ENCODE assay signal across 1 cellular context in genomic region chr22:36828815-36829214, GRCh38.
TF ChIP-seq lines count a peak whose summit lies in the region.

No MANE protein-coding gene starts in this region.

TF ChIP-seq in HEK293, 187 proteins besides CTCF, POLR2A, EP300 and RAD21 (continued from another document):
- TF ChIP-seq, protein P1, sequence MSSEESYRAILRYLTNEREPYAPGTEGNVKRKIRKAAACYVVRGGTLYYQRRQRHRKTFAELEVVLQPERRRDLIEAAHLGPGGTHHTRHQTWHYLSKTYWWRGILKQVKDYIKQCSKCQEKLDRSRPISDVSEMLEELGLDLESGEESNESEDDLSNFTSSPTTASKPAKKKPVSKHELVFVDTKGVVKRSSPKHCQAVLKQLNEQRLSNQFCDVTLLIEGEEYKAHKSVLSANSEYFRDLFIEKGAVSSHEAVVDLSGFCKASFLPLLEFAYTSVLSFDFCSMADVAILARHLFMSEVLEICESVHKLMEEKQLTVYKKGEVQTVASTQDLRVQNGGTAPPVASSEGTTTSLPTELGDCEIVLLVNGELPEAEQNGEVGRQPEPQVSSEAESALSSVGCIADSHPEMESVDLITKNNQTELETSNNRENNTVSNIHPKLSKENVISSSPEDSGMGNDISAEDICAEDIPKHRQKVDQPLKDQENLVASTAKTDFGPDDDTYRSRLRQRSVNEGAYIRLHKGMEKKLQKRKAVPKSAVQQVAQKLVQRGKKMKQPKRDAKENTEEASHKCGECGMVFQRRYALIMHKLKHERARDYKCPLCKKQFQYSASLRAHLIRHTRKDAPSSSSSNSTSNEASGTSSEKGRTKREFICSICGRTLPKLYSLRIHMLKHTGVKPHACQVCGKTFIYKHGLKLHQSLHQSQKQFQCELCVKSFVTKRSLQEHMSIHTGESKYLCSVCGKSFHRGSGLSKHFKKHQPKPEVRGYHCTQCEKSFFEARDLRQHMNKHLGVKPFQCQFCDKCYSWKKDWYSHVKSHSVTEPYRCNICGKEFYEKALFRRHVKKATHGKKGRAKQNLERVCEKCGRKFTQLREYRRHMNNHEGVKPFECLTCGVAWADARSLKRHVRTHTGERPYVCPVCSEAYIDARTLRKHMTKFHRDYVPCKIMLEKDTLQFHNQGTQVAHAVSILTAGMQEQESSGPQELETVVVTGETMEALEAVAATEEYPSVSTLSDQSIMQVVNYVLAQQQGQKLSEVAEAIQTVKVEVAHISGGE (tag by site-specific recombination; conservative IDR thresholded peaks at IDR 0.05; ENCODE audit: low read depth) = no peak
- no peak for TF ChIP-seq SP2 (tag by site-specific recombination; IDR thresholded peaks at IDR 0.05)
- TF ChIP-seq PRDM1 (tag by site-specific recombination; IDR thresholded peaks at IDR 0.05) = no peak
- TF ChIP-seq SETDB1 (IDR thresholded peaks at IDR 0.05; ENCODE audit: insufficient read length, low read length) = peak; percentile 25
- no peak for TF ChIP-seq ZNF132 (tag by site-specific recombination; IDR thresholded peaks at IDR 0.05; ENCODE audit: borderline replicate concordance)
- no peak for TF ChIP-seq ZNF2 (tag by site-specific recombination; IDR thresholded peaks at IDR 0.05)
- TF ChIP-seq ZBTB26 (tag by site-specific recombination; optimal IDR thresholded peaks at IDR 0.05) = no peak
- no peak for TF ChIP-seq ZNF843 (tag by site-specific recombination; IDR thresholded peaks at IDR 0.05)
- TF ChIP-seq SP7 (tag by site-specific recombination; IDR thresholded peaks at IDR 0.05) = no peak
- TF ChIP-seq ZNF211 (tag by site-specific recombination; IDR thresholded peaks at IDR 0.05; ENCODE audit: low read depth) = no peak
- no peak for TF ChIP-seq ZNF366 (tag by site-specific recombination; conservative IDR thresholded peaks at IDR 0.05)
- no peak for TF ChIP-seq ZBTB1 (tag by site-specific recombination; IDR thresholded peaks at IDR 0.05)
- TF ChIP-seq MZF1 (tag by site-specific recombination; IDR thresholded peaks at IDR 0.05; ENCODE audit: borderline replicate concordance) = no peak
- TF ChIP-seq ZNF19 (tag by site-specific recombination; IDR thresholded peaks at IDR 0.05; ENCODE audit: low read depth) = no peak
- no peak for TF ChIP-seq ZNF274 (IDR thresholded peaks at IDR 0.05; ENCODE audit: low read length)
- TF ChIP-seq ZNF274 (tag by site-specific recombination; IDR thresholded peaks at IDR 0.05; ENCODE audit: borderline replicate concordance) = no peak
- peak; percentile 42; the same call in 1 of the 2 replicates for TF ChIP-seq YY2 (tag by site-specific recombination; IDR thresholded peaks at IDR 0.05)
- TF ChIP-seq KLF8 (tag by site-specific recombination; IDR thresholded peaks at IDR 0.05) = no peak
- TF ChIP-seq ZXDB (tag by site-specific recombination; IDR thresholded peaks at IDR 0.05) = no peak
- TF ChIP-seq ZNF76 (tag by site-specific recombination; IDR thresholded peaks at IDR 0.05; ENCODE audit: borderline replicate concordance, low read depth) = 0 out of 2 replicates have a peak, but pooled peaks have one; percentile 21
- no peak for TF ChIP-seq MYNN (tag by site-specific recombination; IDR thresholded peaks at IDR 0.05; ENCODE audit: borderline replicate concordance)
- TF ChIP-seq ZNF514 (tag by site-specific recombination; IDR thresholded peaks at IDR 0.05) = no peak
- TF ChIP-seq ZBTB17 (tag by site-specific recombination; IDR thresholded peaks at IDR 0.05) = no peak
- no peak for TF ChIP-seq ZNF239 (tag by site-specific recombination; IDR thresholded peaks at IDR 0.05)
- TF ChIP-seq BCL11B (tag by site-specific recombination; IDR thresholded peaks at IDR 0.05; ENCODE audit: low read depth) = no peak
- TF ChIP-seq ZNF426 (tag by site-specific recombination; IDR thresholded peaks at IDR 0.05) = no peak
- TF ChIP-seq ZNF221 (tag by site-specific recombination; IDR thresholded peaks at IDR 0.05; ENCODE audit: borderline replicate concordance) = no peak
- no peak for TF ChIP-seq ZNF548 (tag by site-specific recombination; IDR thresholded peaks at IDR 0.05)
- no peak for TF ChIP-seq ZNF202 (tag by site-specific recombination; IDR thresholded peaks at IDR 0.05; ENCODE audit: borderline replicate concordance)
- TF ChIP-seq SALL2 (tag by site-specific recombination; IDR thresholded peaks at IDR 0.05; ENCODE audit: borderline replicate concordance) = no peak
- TF ChIP-seq, protein P2, sequence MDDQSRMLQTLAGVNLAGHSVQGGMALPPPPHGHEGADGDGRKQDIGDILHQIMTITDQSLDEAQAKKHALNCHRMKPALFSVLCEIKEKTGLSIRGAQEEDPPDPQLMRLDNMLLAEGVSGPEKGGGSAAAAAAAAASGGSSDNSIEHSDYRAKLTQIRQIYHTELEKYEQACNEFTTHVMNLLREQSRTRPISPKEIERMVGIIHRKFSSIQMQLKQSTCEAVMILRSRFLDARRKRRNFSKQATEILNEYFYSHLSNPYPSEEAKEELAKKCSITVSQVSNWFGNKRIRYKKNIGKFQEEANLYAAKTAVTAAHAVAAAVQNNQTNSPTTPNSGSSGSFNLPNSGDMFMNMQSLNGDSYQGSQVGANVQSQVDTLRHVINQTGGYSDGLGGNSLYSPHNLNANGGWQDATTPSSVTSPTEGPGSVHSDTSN (CRISPR knock-in tag; IDR thresholded peaks at IDR 0.05) = no peak
- no peak for TF ChIP-seq ZNF48 (tag by site-specific recombination; IDR thresholded peaks at IDR 0.05)
